20 cellular contexts compared by ENCODE assay signal in the genomic region with DNA sequence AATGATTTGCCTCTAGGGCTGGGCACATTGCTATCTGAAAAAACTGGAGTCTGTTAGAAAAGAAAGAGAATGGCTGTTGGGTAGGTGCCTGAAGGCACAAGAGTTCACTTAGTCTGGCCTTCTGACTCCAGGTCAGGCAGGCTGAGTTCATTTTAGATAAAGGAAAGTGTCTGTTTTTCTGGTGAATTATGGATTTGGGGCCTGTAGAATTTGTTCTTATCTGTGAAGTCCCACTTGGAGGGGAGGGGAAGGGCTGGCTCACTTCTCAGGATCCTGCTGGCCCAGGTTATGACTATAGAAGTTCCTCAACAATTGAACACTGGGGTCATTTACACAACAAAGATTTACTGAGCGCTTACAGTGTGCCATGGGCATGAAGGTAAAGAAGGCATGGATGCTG. TPM values are rescaled to one million over a fixed set of nuclear protein-coding genes. Genes with fewer than 3 reads are reported as not detected.
DNase-seq lines count a peak whose midpoint lies in the region; ATAC-seq and TF ChIP-seq lines count a peak whose summit lies in the region.
"Had no signal": no experiment of that assay in that cellular context is flagged by ENCODE, and none has a peak within 500 bp of the region (broad histone marks: within the 10 kb centered on the region; RNA-seq: fewer than 3 reads in every experiment).

No MANE protein-coding gene starts in this region.

- no peak for TF ChIP-seq RAD21 in IMR-90 (IDR thresholded peaks at IDR 0.05; ENCODE audit: low read length)

- no TSS peak for BruUV-seq in IMR-90 (replicated peaks; lab: Mats Ljungman, UMichigan)

- H3K23ac ChIP-seq in IMR-90 (ENCODE audit: low read depth, low read length) = no peak overlapping the region

- H3K4ac ChIP-seq in IMR-90 (ENCODE audit: low read depth, low read length) = no peak overlapping the region

- no CpG with 5 or more reads among the region's 1 CpG for WGBS in IMR-90 (ENCODE audit: extremely low coverage in 2 of 2, insufficient read length in 1 of 2), 2 experiments

- TF ChIP-seq CTCF in BE2C (IDR thresholded peaks at IDR 0.05; ENCODE audit: low read depth, low read length) (no peak), IMR-90 (conservative IDR thresholded peaks at IDR 0.05; ENCODE audit: low read depth, low read length) (no peak)

- no peak overlapping the region for H3K18ac ChIP-seq in IMR-90 (ENCODE audit: low read depth, low read length)

- H2AK9ac ChIP-seq in IMR-90 (replicated peaks; ENCODE audit: low read depth, low read length, poor library complexity) = peak overlapping the region; percentile 46

- no peak overlapping the region for H3K4me3 Mint-ChIP-seq in activated CD4-positive, alpha-beta memory T cell treated with anti-CD3 and anti-CD28 coated beads for 36 hours
- H3K4me3 Mint-ChIP-seq: CD14-positive monocyte, IgD-negative memory B cell had no signal

- H3K14ac ChIP-seq in IMR-90 (replicated peaks; ENCODE audit: low read depth, low read length) = no peak overlapping the region

- H2AK5ac ChIP-seq in IMR-90 (ENCODE audit: low read depth, low read length) = no peak overlapping the region

- no peaks in the 10 kb centered on the region for H4K20me1 ChIP-seq in IMR-90 (ENCODE audit: insufficient read depth, low read length)

- intact Hi-C loops in IMR-90 (cut with micrococcal nuclease) = no loop called here
- intact Hi-C loops in activated CD4-positive, alpha-beta memory T cell treated with anti-CD3 and anti-CD28 coated beads for 36 hours (cut with micrococcal nuclease) = no loop called here

- H4K8ac ChIP-seq in IMR-90 (ENCODE audit: low read depth in 2 of 2, low read length in 2 of 2) = no peak overlapping the region

- no peak overlapping the region for H2BK5ac ChIP-seq in IMR-90 (ENCODE audit: low read depth, low read length, poor library complexity, severe bottlenecking)

- H3K56ac ChIP-seq in IMR-90 (ENCODE audit: extremely low read depth, insufficient read depth, low read length) = no peak overlapping the region

- CTCF ChIA-PET in IMR-90 (lab: Yijun Ruan, JAX) = no interaction called here
- CTCF ChIA-PET in activated CD4-positive, alpha-beta memory T cell treated with anti-CD3 and anti-CD28 coated beads for 36 hours (lab: Charles Lee) = no interaction called here

- no peak overlapping the region; the same call in 2 of the 3 replicates for H2BK15ac ChIP-seq in IMR-90 (ENCODE audit: low read depth, low read length)

- H3K4me3 ChIP-seq in BE2C (ENCODE audit: low read depth, low read length) (no peak overlapping the region), IMR-90 (ENCODE audit: insufficient read depth, low read depth, low read length) (no peak overlapping the region)

- H3K4me1 Mint-ChIP-seq in activated CD4-positive, alpha-beta memory T cell treated with anti-CD3 and anti-CD28 coated beads for 36 hours (ENCODE audit: low read depth) = no peaks in the 10 kb centered on the region
- H3K4me1 Mint-ChIP-seq: CD14-positive monocyte had no signal

- ATAC-seq in IMR-90 (ENCODE audit: low read depth) = no peak
- no peak for ATAC-seq in HG02763 (IDR thresholded peaks at IDR 0.05; ENCODE audit: unreplicated experiment)
- ATAC-seq: Panc1 had no signal

- H2AFZ ChIP-seq in IMR-90 (replicated peaks; ENCODE audit: low read length, poor library complexity) = no peak overlapping the region

- H3K27ac Mint-ChIP-seq in activated CD4-positive, alpha-beta memory T cell treated with anti-CD3 and anti-CD28 coated beads for 36 hours = no peak overlapping the region
- H3K27ac Mint-ChIP-seq: CD14-positive monocyte, IgD-negative memory B cell had no signal

- H3K4me2 ChIP-seq in IMR-90 (ENCODE audit: low read depth, low read length) = no peak overlapping the region

- POLR2A ChIA-PET in IMR-90 (lab: Charles Lee; ENCODE audit: unreplicated experiment) = no interaction called here
- POLR2A ChIA-PET in activated CD4-positive, alpha-beta memory T cell treated with anti-CD3 and anti-CD28 coated beads for 36 hours (lab: Charles Lee) = no interaction called here

- H3K36me3 ChIP-seq in BE2C (no peaks in the 10 kb centered on the region), IMR-90 (ENCODE audit: control insufficient read depth, insufficient read depth, low read length) (no peaks in the 10 kb centered on the region)

- H3K27me3 ChIP-seq in BE2C (no peaks in the 10 kb centered on the region), IMR-90 (ENCODE audit: control insufficient read depth, insufficient read depth, low read length) (peaks cover 12% of the 10 kb centered on the region)

- no peak overlapping the region for H2BK120ac ChIP-seq in IMR-90 (ENCODE audit: low read depth, low read length)

- peaks cover 12% of the 10 kb centered on the region for H3K27me3 Mint-ChIP-seq in activated CD4-positive, alpha-beta memory T cell treated with anti-CD3 and anti-CD28 coated beads for 36 hours

- no peak overlapping the region for H4K91ac ChIP-seq in IMR-90 (ENCODE audit: insufficient read depth, low read depth, low read length)

- H3K9me3 Mint-ChIP-seq in activated CD4-positive, alpha-beta memory T cell treated with anti-CD3 and anti-CD28 coated beads for 36 hours = no peaks in the 10 kb centered on the region
- H3K9me3 Mint-ChIP-seq: CD14-positive monocyte, IgD-negative memory B cell had no signal

- no peak overlapping the region for H3K27ac ChIP-seq in IMR-90 (ENCODE audit: insufficient read depth, low read length)

- H2BK20ac ChIP-seq in IMR-90 (ENCODE audit: low read depth, low read length) = no peak overlapping the region

- H3K36me3 Mint-ChIP-seq in activated CD4-positive, alpha-beta memory T cell treated with anti-CD3 and anti-CD28 coated beads for 36 hours = no peaks in the 10 kb centered on the region
- H3K36me3 Mint-ChIP-seq: CD14-positive monocyte had no signal

- no peaks in the 10 kb centered on the region for H3K9me1 ChIP-seq in IMR-90 (ENCODE audit: insufficient read depth, low read length)

- dilution Hi-C loops in IMR-90 (cut with HindIII; ENCODE audit: low sequenced_read_pairs, unreplicated experiment) = no loop called here

- DNase-seq in BE2C = peak; percentile 44
- DNase-seq in IMR-90 = no peak
- peak; percentile 77 for DNase-seq in islet precursor cell
- DNase-seq in activated CD4-positive, alpha-beta memory T cell treated with anti-CD3 and anti-CD28 coated beads for 36 hours = no peak
- DNase-seq: EL; Karpas-422; MV-4-11; NCI-H1694; NCI-H2081; NCI-H2171; NCI-H345; NCI-H524; NCI-H774; NK-92 treated with Interleukin-12 subunit alpha and Interleukin-12 subunit beta, amount 100 ng/mL, for 24 hours had no signal

- in situ Hi-C loops in IMR-90 (cut with MboI; ENCODE audit: low sequenced_read_pairs) = no loop called here

- H3K4me1 ChIP-seq in BE2C (peaks cover 16% of the 10 kb centered on the region), IMR-90 (ENCODE audit: control insufficient read depth, insufficient read depth, low read length) (peaks cover 2% of the 10 kb centered on the region; the same call in 1 of the 2 replicates)

- H3K9me3 ChIP-seq in BE2C (no peaks in the 10 kb centered on the region), IMR-90 (ENCODE audit: control insufficient read depth, insufficient read depth, low read length) (no peaks in the 10 kb centered on the region)

- H4K5ac ChIP-seq in IMR-90 (ENCODE audit: low read depth, low read length) = no peak overlapping the region

- no peak overlapping the region for H3K9ac ChIP-seq in IMR-90 (ENCODE audit: low read depth, low read length)

- H3K79me1 ChIP-seq in IMR-90 (ENCODE audit: low read depth in 1 of 2, low read length in 2 of 2) = no peaks in the 10 kb centered on the region

- TF ChIP-seq POLR2A in IMR-90 (IDR thresholded peaks at IDR 0.05; ENCODE audit: low read depth, low read length) = no peak

TF ChIP-seq in IMR-90, 13 proteins besides CTCF, POLR2A, EP300 and RAD21 (continues in another document):
- TF ChIP-seq CHD1 (IDR thresholded peaks at IDR 0.05; ENCODE audit: low read depth, low read length) = no peak
- TF ChIP-seq CEBPB (IDR thresholded peaks at IDR 0.05; ENCODE audit: low read depth, low read length) = no peak
- TF ChIP-seq MXI1 (IDR thresholded peaks at IDR 0.05; ENCODE audit: borderline replicate concordance, low read depth, low read length) = no peak

RNA-seq across cellular contexts. Expression of gene SEPTIN8, which starts 11.5 kb away (rescaled TPM):
- 34.7 TPM for polyA plus RNA-seq in BE2C (2012; ENCODE audit: insufficient read depth, insufficient read length, low read depth)
- total RNA-seq in IMR-90 (2012; rRNA removed) = 60.5 and 67.2 TPM in 2 replicates
- polyA plus RNA-seq in IMR-90 (2012; rRNA removed) = 54.7 and 56.2 TPM in 2 replicates
- polyA plus RNA-seq in IMR-90 (2012; cell fraction: cytosol; rRNA removed) = 20.4 and 38.7 TPM in 2 replicates
- 131 and 144 TPM in 2 replicates for polyA plus RNA-seq in IMR-90 (2012; cell fraction: nucleus; rRNA removed; ENCODE audit: low replicate concordance)
- 10 to 100 TPM; 31.1 to 32.8 TPM for total RNA-seq in activated CD4-positive, alpha-beta memory T cell treated with anti-CD3 and anti-CD28 coated beads for 36 hours

RNA-seq across cellular contexts. Expression of gene SOWAHA, which starts 24.6 kb away (rescaled TPM):
- not detected for polyA plus RNA-seq in BE2C (2012; ENCODE audit: insufficient read depth, insufficient read length, low read depth)
- under 0.01 TPM in 1 of 2 replicates, not detected in the other for total RNA-seq in IMR-90 (2012; rRNA removed)
- polyA plus RNA-seq in IMR-90 (2012; rRNA removed) = 0.03 TPM in 1 of 2 replicates, not detected in the other
- polyA plus RNA-seq in IMR-90 (2012; cell fraction: cytosol; rRNA removed) = 0.02 and 0.04 TPM in 2 replicates
- polyA plus RNA-seq in IMR-90 (2012; cell fraction: nucleus; rRNA removed; ENCODE audit: low replicate concordance) = 0.01 TPM in 1 of 2 replicates, not detected in the other
- not detected for total RNA-seq in activated CD4-positive, alpha-beta memory T cell treated with anti-CD3 and anti-CD28 coated beads for 36 hours
- polyA plus RNA-seq: CD14-positive monocyte, IgD-negative memory B cell had no signal

RNA-seq across cellular contexts. Expression of gene CCNI2, which starts 41.3 kb away (rescaled TPM):
- 3.1 TPM for polyA plus RNA-seq in BE2C (2012; ENCODE audit: insufficient read depth, insufficient read length, low read depth)
- not detected in 2 replicates for total RNA-seq in IMR-90 (2012; rRNA removed)
- polyA plus RNA-seq in IMR-90 (2012; rRNA removed) = not detected in 2 replicates
- 0.01 TPM in 1 of 2 replicates, not detected in the other for polyA plus RNA-seq in IMR-90 (2012; cell fraction: cytosol; rRNA removed)
- polyA plus RNA-seq in IMR-90 (2012; cell fraction: nucleus; rRNA removed; ENCODE audit: low replicate concordance) = 0.05 TPM in 1 of 2 replicates, not detected in the other
- 1 to 10 TPM; 2.7 to 4.2 TPM for total RNA-seq in activated CD4-positive, alpha-beta memory T cell treated with anti-CD3 and anti-CD28 coated beads for 36 hours
- total RNA-seq: H4, M059J had no signal

RNA-seq across cellular contexts. Expression of gene SHROOM1, which starts 41.9 kb away (rescaled TPM):
- 1.9 TPM for polyA plus RNA-seq in BE2C (2012; ENCODE audit: insufficient read depth, insufficient read length, low read depth)
- 1.4 and 2.5 TPM in 2 replicates for total RNA-seq in IMR-90 (2012; rRNA removed)
- 6.3 and 8.8 TPM in 2 replicates for polyA plus RNA-seq in IMR-90 (2012; rRNA removed)
- polyA plus RNA-seq in IMR-90 (2012; cell fraction: cytosol; rRNA removed) = 4.1 and 9.0 TPM in 2 replicates
- 28.6 and 53.5 TPM in 2 replicates for polyA plus RNA-seq in IMR-90 (2012; cell fraction: nucleus; rRNA removed; ENCODE audit: low replicate concordance)
- 1 to 10 TPM; 1.2 to 1.6 TPM for total RNA-seq in activated CD4-positive, alpha-beta memory T cell treated with anti-CD3 and anti-CD28 coated beads for 36 hours

RNA-seq across cellular contexts. Expression of gene KIF3A, which starts 51.2 kb away (rescaled TPM):
- polyA plus RNA-seq in BE2C (2012; ENCODE audit: insufficient read depth, insufficient read length, low read depth) = 5.9 TPM
- 4.3 and 9.4 TPM in 2 replicates for total RNA-seq in IMR-90 (2012; rRNA removed)
- polyA plus RNA-seq in IMR-90 (2012; rRNA removed) = 3.4 and 4.5 TPM in 2 replicates
- 0.64 and 1.4 TPM in 2 replicates for polyA plus RNA-seq in IMR-90 (2012; cell fraction: cytosol; rRNA removed)
- polyA plus RNA-seq in IMR-90 (2012; cell fraction: nucleus; rRNA removed; ENCODE audit: low replicate concordance) = 1.8 and 7.0 TPM in 2 replicates
- total RNA-seq in activated CD4-positive, alpha-beta memory T cell treated with anti-CD3 and anti-CD28 coated beads for 36 hours = 10 to 100 TPM; 12.1 to 16.1 TPM

Comparison
In these comparisons a context has a peak if more than half of its experiments do, and no peak if none do; other contexts are left out.
1. DNase-seq: peak in BE2C (single experiment) and islet precursor cell (single experiment); none in IMR-90 (single experiment) and activated CD4-positive, alpha-beta memory T cell treated with anti-CD3 and anti-CD28 coated beads for 36 hours (single experiment).